ENCODE assay signal across 8 cellular contexts in genomic region chr19:16326401-16327130, GRCh38. TPM values are rescaled to one million over a fixed set of nuclear protein-coding genes. Genes with fewer than 3 reads are reported as not detected.
DNase-seq lines count a peak whose midpoint lies in the region; ATAC-seq and TF ChIP-seq lines count a peak whose summit lies in the region.

No MANE protein-coding gene starts in this region.

- H3K36me3 Mint-ChIP-seq in CD4-positive, CD25-positive, alpha-beta regulatory T cell: peaks cover 45% of the 10 kb centered on the region
- H3K36me3 Mint-ChIP-seq in naive B cell: peaks cover 22 to 29% of the 10 kb centered on the region in 2 donors

- H3K36me3 ChIP-seq in CD4-positive, CD25-positive, alpha-beta regulatory T cell (ENCODE audit: control insufficient read depth, insufficient read depth, low read length): peaks cover 37% of the 10 kb centered on the region
- H3K36me3 ChIP-seq in SJSA1 (peaks cover 59% of the 10 kb centered on the region), colonic mucosa (no peaks in the 10 kb centered on the region)

- H3K9me3 Mint-ChIP-seq in CD4-positive, CD25-positive, alpha-beta regulatory T cell: peaks cover 0 to 24% (median 0%) of the 10 kb centered on the region in 7 donors
- peaks cover 0 to 7% (median 2%) of the 10 kb centered on the region in 7 donors for H3K9me3 Mint-ChIP-seq in naive B cell

- intact Hi-C loops in colonic mucosa (cut with DNase I): no loop called here
- intact Hi-C loops in posterior cingulate gyrus (cut with DNase I): loop anchor here (5.0 kb wide), 1 partner anchor 44 kb away; no protein-coding TSS in a partner anchor

- peaks cover 24% of the 10 kb centered on the region for H3K27me3 Mint-ChIP-seq in CD4-positive, CD25-positive, alpha-beta regulatory T cell
- no peaks in the 10 kb centered on the region for H3K27me3 Mint-ChIP-seq in naive B cell

- H3K9ac ChIP-seq in colonic mucosa (ENCODE audit: low read depth in 2 of 2, low read length in 2 of 2): peak overlapping the region; percentile 57 to 79

- H3K27ac ChIP-seq in CD4-positive, CD25-positive, alpha-beta regulatory T cell (ENCODE audit: insufficient read depth, low read length, poor library complexity, severe bottlenecking): peak overlapping the region; percentile 86
- peak overlapping the region; percentile 49 for H3K27ac ChIP-seq in SJSA1
- peak overlapping the region; percentile 66 for H3K27ac ChIP-seq in colonic mucosa

- no peaks in the 10 kb centered on the region for H3K27me3 ChIP-seq in CD4-positive, CD25-positive, alpha-beta regulatory T cell (ENCODE audit: control insufficient read depth, insufficient read depth, low read length)
- peaks cover 3% of the 10 kb centered on the region; the same call in 1 of the 2 replicates for H3K27me3 ChIP-seq in SJSA1 (replicated peaks)
- H3K27me3 ChIP-seq in colonic mucosa: no peaks in the 10 kb centered on the region

- no peak for ATAC-seq in CD4-positive, CD25-positive, alpha-beta regulatory T cell (ENCODE audit: low read depth in 2 of 2)
- no peak for ATAC-seq in naive B cell (ENCODE audit: low read depth in 2 of 2)
- ATAC-seq in HG02870 (IDR thresholded peaks at IDR 0.05; ENCODE audit: unreplicated experiment): no peak
- ATAC-seq in GM21825 (IDR thresholded peaks at IDR 0.05; ENCODE audit: unreplicated experiment): no peak

- H3K27ac Mint-ChIP-seq in CD4-positive, CD25-positive, alpha-beta regulatory T cell: peak overlapping the region; percentile 98 to 100 (median 99)
- H3K27ac Mint-ChIP-seq in naive B cell: peak overlapping the region; percentile 96 to 100 (median 99)

- peaks cover 51% of the 10 kb centered on the region for H3K4me1 ChIP-seq in CD4-positive, CD25-positive, alpha-beta regulatory T cell (ENCODE audit: control insufficient read depth, insufficient read depth, low read length, poor library complexity, severe bottlenecking)
- H3K4me1 ChIP-seq in SJSA1 (replicated peaks) (peaks cover 67% of the 10 kb centered on the region), colonic mucosa (peaks cover 3% of the 10 kb centered on the region)

- no peaks in the 10 kb centered on the region for H3K9me3 ChIP-seq in CD4-positive, CD25-positive, alpha-beta regulatory T cell (ENCODE audit: control insufficient read depth in 2 of 2, low read length in 2 of 2)
- H3K9me3 ChIP-seq in SJSA1 (replicated peaks): peaks cover 5% of the 10 kb centered on the region; the same call in 1 of the 2 replicates
- H3K9me3 ChIP-seq in colonic mucosa: no peaks in the 10 kb centered on the region

- DNase-seq in CD4-positive, CD25-positive, alpha-beta regulatory T cell: peak; percentile 29 to 81 (median 71)
- DNase-seq in SJSA1 (ENCODE audit: low read depth in 1 of 2, low spot score in 2 of 2) (peak in 1 of 2 experiments; percentile 59), colonic mucosa (no peak), naive B cell (peak; percentile 57), LoVo (ENCODE audit: low spot score) (no peak), posterior cingulate gyrus (no peak)

- no peak for TF ChIP-seq CTCF in colonic mucosa (IDR thresholded peaks at IDR 0.05)

- H3K4me3 ChIP-seq in CD4-positive, CD25-positive, alpha-beta regulatory T cell (ENCODE audit: low read depth, low read length): peak overlapping the region; percentile 98
- H3K4me3 ChIP-seq in SJSA1 (peak overlapping the region; percentile 97), colonic mucosa (peak overlapping the region; percentile 82)

- H3K4me3 Mint-ChIP-seq in CD4-positive, CD25-positive, alpha-beta regulatory T cell: peak overlapping the region; percentile 85 to 100 (median 98)
- H3K4me3 Mint-ChIP-seq in naive B cell: peak overlapping the region; percentile 88 to 100 (median 98)

- H3K4me1 Mint-ChIP-seq in CD4-positive, CD25-positive, alpha-beta regulatory T cell: peaks cover 3 to 58% (median 36%) of the 10 kb centered on the region in 4 donors
- peaks cover 55 to 68% (median 65%) of the 10 kb centered on the region in 3 donors for H3K4me1 Mint-ChIP-seq in naive B cell

RNA-seq across cellular contexts. Expression of gene KLF2, which starts 1.9 kb away (rescaled TPM):
- 725 TPM for total RNA-seq in CD4-positive, CD25-positive, alpha-beta regulatory T cell
- 100 to 1,000 TPM in 2 of 4 donors, 10 to 100 TPM in 2; 95.1 to 139 (median 118) TPM for polyA plus RNA-seq in CD4-positive, CD25-positive, alpha-beta regulatory T cell
- total RNA-seq in SJSA1 (2014; rRNA removed; shearing (Covaris generic)): 12.6 and 15.2 TPM in 2 replicates
- total RNA-seq in colonic mucosa: 10 to 100 TPM; 12.9 to 18.7 TPM
- 100 to 1,000 TPM; 145 to 413 (median 248) TPM for polyA plus RNA-seq in naive B cell (ENCODE audit: low read depth in 6 of 6)

Comparison
In these comparisons a context has a peak if more than half of its experiments do, and no peak if none do; other contexts are left out.
1. DNase-seq: peak in CD4-positive, CD25-positive, alpha-beta regulatory T cell (3 of 3) and naive B cell (single experiment); none in colonic mucosa (single experiment), LoVo (single experiment) and posterior cingulate gyrus (0 of 10).
2. RNA of gene KLF2, which starts 1.9 kb away (total RNA-seq): 725 TPM in CD4-positive, CD25-positive, alpha-beta regulatory T cell (single experiment); 12.9 to 18.7 TPM in colonic mucosa and 12.6 to 15.2 TPM in SJSA1; every median in the first group is over 10 times any median in the second.
3. Peak in every context shown above with its lines, with median percentiles within 50 percentile points of each other: H3K27ac ChIP-seq and H3K4me3 ChIP-seq.